Comparison of ENCODE assay signal across 8 cellular contexts in the genomic region with DNA sequence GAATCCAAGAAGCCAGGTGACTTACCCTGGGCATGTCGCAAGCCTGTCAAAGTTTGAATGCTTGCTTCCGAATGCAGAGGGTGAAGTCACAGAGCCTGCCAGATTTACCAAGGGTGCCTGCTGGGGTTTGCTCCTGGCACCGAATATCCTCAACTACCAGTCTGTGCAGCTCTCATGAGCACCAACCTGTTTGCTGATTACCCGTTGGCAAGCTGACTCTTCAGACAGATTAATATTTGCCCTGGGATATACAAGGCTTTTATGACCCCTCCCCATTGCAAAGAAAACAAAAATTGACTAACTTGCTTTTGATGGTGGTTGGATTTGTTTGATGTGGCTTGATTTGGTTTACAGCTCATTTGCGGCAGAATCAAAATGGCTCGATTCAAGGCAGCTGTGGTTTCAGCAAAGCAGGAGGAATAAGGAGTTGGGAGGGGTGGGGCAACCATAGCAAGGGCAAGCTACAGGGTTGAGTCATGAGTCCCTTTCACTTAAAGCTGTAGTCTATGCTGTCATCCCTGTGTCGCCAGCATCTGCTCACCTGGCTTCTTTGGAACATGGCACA.
DNase-seq lines count a peak whose midpoint lies in the region; FAIRE-seq and TF ChIP-seq lines count a peak whose summit lies in the region.

No MANE protein-coding gene starts in this region.

- H3K36me3 ChIP-seq in duodenal mucosa (ENCODE audit: control insufficient read depth in 1 of 2, insufficient read depth in 2 of 2, low read length in 2 of 2) (no peaks in the 10 kb centered on the region), thyroid gland (no peaks in the 10 kb centered on the region), tibial nerve (no peaks in the 10 kb centered on the region), tibial artery (no peaks in the 10 kb centered on the region), kidney (ENCODE audit: control insufficient read depth in 1 of 2, insufficient read depth in 2 of 2, low read length in 2 of 2) (peaks cover 0 to 2% of the 10 kb centered on the region in 2 donors)

- TF ChIP-seq EP300 in tibial nerve (IDR thresholded peaks at IDR 0.05), result no peak

- H3K9me3 ChIP-seq in duodenal mucosa (ENCODE audit: control insufficient read depth in 1 of 2, low read length in 2 of 2), result no peaks in the 10 kb centered on the region
- H3K9me3 ChIP-seq in thyroid gland, result no peaks in the 10 kb centered on the region
- H3K9me3 ChIP-seq in tibial nerve, result no peaks in the 10 kb centered on the region
- no peaks in the 10 kb centered on the region for H3K9me3 ChIP-seq in tibial artery
- no peaks in the 10 kb centered on the region for H3K9me3 ChIP-seq in kidney (ENCODE audit: control insufficient read depth in 1 of 2, low read length in 2 of 2)

- H3K27ac ChIP-seq in duodenal mucosa (ENCODE audit: low read depth, low read length) (no peak overlapping the region), thyroid gland (no peak overlapping the region), tibial nerve (no peak overlapping the region), tibial artery (no peak overlapping the region), kidney (ENCODE audit: low read depth in 2 of 2, low read length in 2 of 2) (no peak overlapping the region)

- no peak for TF ChIP-seq POLR2A in H54 (IDR thresholded peaks at IDR 0.05; ENCODE audit: low read depth, low read length)
- TF ChIP-seq POLR2A in thyroid gland (IDR thresholded peaks at IDR 0.05), result no peak
- TF ChIP-seq POLR2A in tibial nerve (IDR thresholded peaks at IDR 0.05), result no peak

- H3K27me3 ChIP-seq in duodenal mucosa (ENCODE audit: control insufficient read depth in 1 of 2, insufficient read depth in 2 of 2, low read length in 2 of 2) (no peaks in the 10 kb centered on the region), thyroid gland (no peaks in the 10 kb centered on the region), tibial nerve (no peaks in the 10 kb centered on the region), tibial artery (no peaks in the 10 kb centered on the region)

- FAIRE-seq in H54 (lab: Jason Lieb, UNC), result peak; percentile 98
- FAIRE-seq in kidney (lab: Jason Lieb, UNC), result no peak

- peak; percentile 52 for DNase-seq in H54 (ENCODE audit: insufficient read length, low spot score)
- DNase-seq in activated CD4-positive, alpha-beta T cell treated with anti-CD3 and anti-CD28 coated beads for 48 hours, result peak; percentile 76
- DNase-seq in stimulated activated CD4-positive, alpha-beta T cell treated with anti-CD3 and anti-CD28 coated beads, Interleukin-4, amount 100 ng/mL, for 48 hours (ENCODE audit: low read depth in 2 of 2), result peak; percentile 29 to 54
- no peak for DNase-seq in thyroid gland
- DNase-seq in tibial nerve (ENCODE audit: low spot score in 2 of 2), result no peak
- DNase-seq in tibial artery, result no peak
- no peak for DNase-seq in kidney

- intact Hi-C loops in thyroid gland (cut with DNase I) (no loop called here), tibial artery (cut with DNase I; ENCODE audit: low total_unique reads) (no loop called here), kidney (cut with DNase I) (no loop called here)

- no peak for TF ChIP-seq CTCF in thyroid gland (IDR thresholded peaks at IDR 0.05)
- no peak for TF ChIP-seq CTCF in tibial nerve (IDR thresholded peaks at IDR 0.05)
- no peak for TF ChIP-seq CTCF in tibial artery (IDR thresholded peaks at IDR 0.05)
- TF ChIP-seq CTCF in kidney (IDR thresholded peaks at IDR 0.05; ENCODE audit: borderline replicate concordance, extremely low read depth, insufficient read depth), result no peak

- H3K9ac ChIP-seq in duodenal mucosa (ENCODE audit: low read depth in 1 of 2, low read length in 2 of 2) (no peak overlapping the region), kidney (ENCODE audit: low read length in 2 of 2) (no peak overlapping the region)

- H3K4me3 ChIP-seq in duodenal mucosa (ENCODE audit: low read depth in 1 of 2, low read length in 2 of 2), result peak overlapping the region; percentile 6 to 8
- H3K4me3 ChIP-seq in thyroid gland (replicated peaks in 1 of 3), result no peak overlapping the region
- H3K4me3 ChIP-seq in tibial nerve, result no peak overlapping the region
- no peak overlapping the region for H3K4me3 ChIP-seq in tibial artery
- no peak overlapping the region for H3K4me3 ChIP-seq in kidney (ENCODE audit: low read length in 2 of 2)

- peaks cover 16 to 27% of the 10 kb centered on the region in 2 donors for H3K4me1 ChIP-seq in duodenal mucosa (ENCODE audit: control insufficient read depth in 1 of 2, insufficient read depth in 2 of 2, low read length in 2 of 2)
- no peaks in the 10 kb centered on the region for H3K4me1 ChIP-seq in thyroid gland
- H3K4me1 ChIP-seq in tibial nerve, result no peaks in the 10 kb centered on the region
- H3K4me1 ChIP-seq in tibial artery, result no peaks in the 10 kb centered on the region
- H3K4me1 ChIP-seq in kidney (ENCODE audit: control insufficient read depth in 1 of 2, insufficient read depth in 1 of 2, low read depth in 1 of 2, low read length in 2 of 2), result peaks cover 4 to 27% of the 10 kb centered on the region in 2 donors

- 94 to 96% methylated on average over 7 of the region's 7 CpGs for WGBS in thyroid gland, 2 donors
- WGBS in tibial nerve, 2 donors, result 87 to 95% methylated on average over 7 of the region's 7 CpGs

Comparison
In these comparisons a context has a peak if more than half of its experiments do, and no peak if none do; other contexts are left out.
1. DNase-seq: peak in H54 (single experiment), activated CD4-positive, alpha-beta T cell treated with anti-CD3 and anti-CD28 coated beads for 48 hours (single experiment) and stimulated activated CD4-positive, alpha-beta T cell treated with anti-CD3 and anti-CD28 coated beads, Interleukin-4, amount 100 ng/mL, for 48 hours (2 of 2); none in thyroid gland (0 of 2), tibial nerve (0 of 2), tibial artery (0 of 2) and kidney (single experiment).
2. H3K4me3 ChIP-seq: peak in duodenal mucosa (2 of 2); none in thyroid gland (0 of 3), tibial nerve (0 of 4), tibial artery (0 of 2) and kidney (0 of 2).